ENCODE assay signal across 14 cellular contexts in the genomic region with DNA sequence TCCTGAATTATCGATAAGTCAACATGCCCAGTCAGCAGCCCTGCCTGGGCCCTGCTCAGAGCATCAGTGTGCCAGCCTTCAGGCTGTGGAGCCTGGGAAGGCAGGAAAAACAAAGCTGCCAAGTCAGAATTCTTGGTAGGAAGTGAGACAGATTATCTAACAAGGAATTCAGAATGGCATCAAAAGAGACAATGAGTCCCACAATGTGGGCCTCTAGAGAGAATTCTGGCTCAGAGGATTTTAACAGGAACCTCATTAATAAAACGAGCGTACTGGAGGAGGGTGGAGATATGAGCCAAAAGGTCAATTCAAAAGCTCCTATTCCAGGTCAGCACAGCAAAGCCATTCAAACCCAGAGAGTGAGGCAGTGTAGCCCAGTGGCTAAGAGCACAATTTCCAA.
DNase-seq lines count a peak whose midpoint lies in the region; ATAC-seq and TF ChIP-seq lines count a peak whose summit lies in the region.
"Had no signal": no experiment of that assay in that cellular context is flagged by ENCODE, and none has a peak within 500 bp of the region (broad histone marks: within the 10 kb centered on the region; RNA-seq: fewer than 3 reads in every experiment).

No MANE protein-coding gene starts in this region.

- H3K27me3 ChIP-seq in IMR-90 (ENCODE audit: control insufficient read depth, insufficient read depth, low read length) (no peaks in the 10 kb centered on the region), neuronal stem cell (ENCODE audit: control insufficient read depth in 3 of 3, insufficient read depth in 3 of 3, low read depth in 1 of 3, low read length in 3 of 3) (no peaks in the 10 kb centered on the region)

- no peaks in the 10 kb centered on the region for H4K20me1 ChIP-seq in IMR-90 (ENCODE audit: insufficient read depth, low read length)

- H3K27ac ChIP-seq in IMR-90 (ENCODE audit: insufficient read depth, low read length) (no peak overlapping the region), VCaP (peak overlapping the region; percentile 49), neuronal stem cell (replicated peaks; ENCODE audit: low read length) (peak overlapping the region; percentile 51)
- H3K27ac ChIP-seq: GM23248, HL-60 had no signal

- TF ChIP-seq RAD21 in IMR-90 (IDR thresholded peaks at IDR 0.05; ENCODE audit: low read length) = no peak

- H3K9ac ChIP-seq in IMR-90 (ENCODE audit: low read depth, low read length) = no peak overlapping the region
- H3K9ac ChIP-seq in neuronal stem cell (ENCODE audit: low read depth, low read length, poor library complexity) = no peak overlapping the region
- H3K9ac ChIP-seq: GM23248 had no signal

- H2BK5ac ChIP-seq in IMR-90 (ENCODE audit: low read depth, low read length, poor library complexity, severe bottlenecking) (no peak overlapping the region), neuronal stem cell (ENCODE audit: low read length) (no peak overlapping the region)

- H3K18ac ChIP-seq in IMR-90 (ENCODE audit: low read depth, low read length) = no peak overlapping the region
- no peak overlapping the region for H3K18ac ChIP-seq in neuronal stem cell (ENCODE audit: low read length)

- no peak overlapping the region for H2BK20ac ChIP-seq in IMR-90 (ENCODE audit: low read depth, low read length)

- no peak overlapping the region for H2AK5ac ChIP-seq in IMR-90 (ENCODE audit: low read depth, low read length)
- no peak overlapping the region for H2AK5ac ChIP-seq in neuronal stem cell (ENCODE audit: low read depth, low read length)

- dilution Hi-C loops in IMR-90 (cut with HindIII; ENCODE audit: low sequenced_read_pairs, unreplicated experiment) = no loop called here

- H2AFZ ChIP-seq in IMR-90 (replicated peaks; ENCODE audit: low read length, poor library complexity) (peak overlapping the region; percentile 32), neuronal stem cell (ENCODE audit: low read length) (no peak overlapping the region)
- H2AFZ ChIP-seq: GM23248 had no signal

- H3K4me1 ChIP-seq in IMR-90 (ENCODE audit: control insufficient read depth, insufficient read depth, low read length) = no peaks in the 10 kb centered on the region
- peaks cover 0 to 3% of the 10 kb centered on the region in 2 donors for H3K4me1 ChIP-seq in neuronal stem cell (ENCODE audit: control insufficient read depth in 2 of 2, insufficient read depth in 1 of 2, low read depth in 1 of 2, low read length in 2 of 2)

- no peak for DNase-seq in IMR-90
- DNase-seq in left lobe of liver (ENCODE audit: low spot score) = no peak
- DNase-seq in neuronal stem cell (ENCODE audit: low spot score) = no peak
- no peak for DNase-seq in inferior parietal cortex (ENCODE audit: extremely low spot score)
- DNase-seq in stimulated activated CD4-positive, alpha-beta T cell treated with anti-CD3 and anti-CD28 coated beads, Interleukin-4, amount 100 ng/mL, for 1 hour = no peak
- DNase-seq in activated effector memory CD4-positive, alpha-beta T cell treated with anti-CD3 and anti-CD28 coated beads, Interleukin-2, amount 50 U/mL, for 16 hours = no peak
- DNase-seq: C1 segment of cervical spinal cord; CD4-positive, alpha-beta T cell; DMS79; GM23248; H7 had no signal

- BruUV-seq in IMR-90 (replicated peaks; lab: Mats Ljungman, UMichigan) = no TSS peak

- H2AK9ac ChIP-seq in IMR-90 (replicated peaks; ENCODE audit: low read depth, low read length, poor library complexity) = no peak overlapping the region

- H3K23ac ChIP-seq in IMR-90 (ENCODE audit: low read depth, low read length) (no peak overlapping the region), neuronal stem cell (ENCODE audit: low read depth, low read length, poor library complexity) (no peak overlapping the region)

- H2BK15ac ChIP-seq in IMR-90 (ENCODE audit: low read depth, low read length) (no peak overlapping the region), neuronal stem cell (ENCODE audit: low read length) (no peak overlapping the region)

- H3K9me3 ChIP-seq in IMR-90 (ENCODE audit: control insufficient read depth, insufficient read depth, low read length) (no peaks in the 10 kb centered on the region), neuronal stem cell (replicated peaks in 1 of 2; ENCODE audit: control insufficient read depth in 2 of 2, insufficient read depth in 1 of 2, low read depth in 1 of 2, low read length in 2 of 2) (no peaks in the 10 kb centered on the region)

- in situ Hi-C loops in IMR-90 (cut with MboI; ENCODE audit: low sequenced_read_pairs) = no loop called here

- CTCF ChIA-PET in IMR-90 (lab: Yijun Ruan, JAX) = no interaction called here

- H3K4ac ChIP-seq in IMR-90 (ENCODE audit: low read depth, low read length) (no peak overlapping the region; the same call in 1 of the 2 replicates), neuronal stem cell (ENCODE audit: low read length) (no peak overlapping the region)

- ATAC-seq in IMR-90 (ENCODE audit: low read depth) = no peak
- peak; percentile 40 for ATAC-seq in left lobe of liver
- ATAC-seq: GM12878 had no signal

- intact Hi-C loops in IMR-90 (cut with micrococcal nuclease) = no loop called here

- no peak for TF ChIP-seq POLR2A in IMR-90 (IDR thresholded peaks at IDR 0.05; ENCODE audit: low read depth, low read length)

- TF ChIP-seq CTCF in IMR-90 (conservative IDR thresholded peaks at IDR 0.05; ENCODE audit: low read depth, low read length) (no peak), VCaP (conservative IDR thresholded peaks at IDR 0.05) (no peak)

- H3K4me3 ChIP-seq in IMR-90 (ENCODE audit: insufficient read depth, low read depth, low read length) (no peak overlapping the region), neuronal stem cell (ENCODE audit: low read length in 2 of 2) (no peak overlapping the region)
- H3K4me3 ChIP-seq: GM12878, GM23248 had no signal

- no peaks in the 10 kb centered on the region for H3K36me3 ChIP-seq in IMR-90 (ENCODE audit: control insufficient read depth, insufficient read depth, low read length)
- H3K36me3 ChIP-seq in neuronal stem cell (replicated peaks in 1 of 2; ENCODE audit: control insufficient read depth in 2 of 2, insufficient read depth in 2 of 2, low read length in 2 of 2) = no peaks in the 10 kb centered on the region

- H4K8ac ChIP-seq in IMR-90 (ENCODE audit: low read depth in 2 of 2, low read length in 2 of 2) (no peak overlapping the region), neuronal stem cell (ENCODE audit: low read depth, low read length) (no peak overlapping the region)

- H2BK120ac ChIP-seq in IMR-90 (ENCODE audit: low read depth, low read length) = no peak overlapping the region
- no peak overlapping the region for H2BK120ac ChIP-seq in neuronal stem cell (ENCODE audit: low read depth, low read length)

- H3K4me2 ChIP-seq in IMR-90 (ENCODE audit: low read depth, low read length) (no peak overlapping the region), neuronal stem cell (ENCODE audit: insufficient read depth, low read length, poor library complexity, severe bottlenecking) (no peak overlapping the region)

- H3K14ac ChIP-seq in IMR-90 (replicated peaks; ENCODE audit: low read depth, low read length) (no peak overlapping the region), neuronal stem cell (ENCODE audit: low read length) (no peak overlapping the region)

- no peak overlapping the region for H3K56ac ChIP-seq in IMR-90 (ENCODE audit: extremely low read depth, insufficient read depth, low read length)

- H2BK12ac ChIP-seq in neuronal stem cell (ENCODE audit: low read length) = no peak overlapping the region

- WGBS in IMR-90 (ENCODE audit: extremely low coverage in 2 of 2, insufficient read length in 1 of 2), 2 experiments = no CpG with 5 or more reads among the region's 3 CpGs
- no CpG with 5 or more reads among the region's 3 CpGs for WGBS in neuronal stem cell (ENCODE audit: extremely low coverage in 2 of 2, insufficient read length in 2 of 2, insufficient replicate concordance in 1 of 2), 2 donors

- H3K79me1 ChIP-seq in IMR-90 (ENCODE audit: low read depth in 1 of 2, low read length in 2 of 2) = no peaks in the 10 kb centered on the region
- H3K79me1 ChIP-seq in neuronal stem cell (ENCODE audit: low read depth, low read length) = no peaks in the 10 kb centered on the region

- no peaks in the 10 kb centered on the region for H3K9me1 ChIP-seq in IMR-90 (ENCODE audit: insufficient read depth, low read length)

- POLR2A ChIA-PET in IMR-90 (lab: Charles Lee; ENCODE audit: unreplicated experiment) = no interaction called here

- H4K5ac ChIP-seq in IMR-90 (ENCODE audit: low read depth, low read length) = no peak overlapping the region

- H4K91ac ChIP-seq in IMR-90 (ENCODE audit: insufficient read depth, low read depth, low read length) (no peak overlapping the region), neuronal stem cell (ENCODE audit: low read depth, low read length, poor library complexity) (no peak overlapping the region)

TF ChIP-seq in IMR-90, 13 proteins besides CTCF, POLR2A, EP300 and RAD21 (continues in another document):
- TF ChIP-seq RFX5 (IDR thresholded peaks at IDR 0.05; ENCODE audit: low read depth, low read length) (no peak), RCOR1 (IDR thresholded peaks at IDR 0.05; ENCODE audit: insufficient replicate concordance, low read length) (no peak), MAZ (IDR thresholded peaks at IDR 0.05; ENCODE audit: borderline replicate concordance, low read depth, low read length) (no peak), NFE2L2 (IDR thresholded peaks at IDR 0.05; ENCODE audit: low read depth, low read length) (no peak), CEBPB (IDR thresholded peaks at IDR 0.05; ENCODE audit: low read depth, low read length) (no peak), ELK1 (IDR thresholded peaks at IDR 0.05; ENCODE audit: borderline replicate concordance, low read depth, low read length) (no peak), CHD1 (IDR thresholded peaks at IDR 0.05; ENCODE audit: low read depth, low read length) (no peak), SMC3 (IDR thresholded peaks at IDR 0.05; ENCODE audit: low read depth, low read length) (no peak), MAFK (IDR thresholded peaks at IDR 0.05; ENCODE audit: low read depth, low read length) (no peak)
- TF ChIP-seq, protein P1, sequence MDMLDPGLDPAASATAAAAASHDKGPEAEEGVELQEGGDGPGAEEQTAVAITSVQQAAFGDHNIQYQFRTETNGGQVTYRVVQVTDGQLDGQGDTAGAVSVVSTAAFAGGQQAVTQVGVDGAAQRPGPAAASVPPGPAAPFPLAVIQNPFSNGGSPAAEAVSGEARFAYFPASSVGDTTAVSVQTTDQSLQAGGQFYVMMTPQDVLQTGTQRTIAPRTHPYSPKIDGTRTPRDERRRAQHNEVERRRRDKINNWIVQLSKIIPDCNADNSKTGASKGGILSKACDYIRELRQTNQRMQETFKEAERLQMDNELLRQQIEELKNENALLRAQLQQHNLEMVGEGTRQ (IDR thresholded peaks at IDR 0.05; ENCODE audit: low read depth, low read length) = no peak
